In genomic region chr11:74948546-74948897, GRCh38 we compare ENCODE assay signal across 1 cellular context.
TF ChIP-seq lines count a peak whose summit lies in the region.

No MANE protein-coding gene starts in this region.

TF ChIP-seq in IMR-90, 13 proteins besides CTCF, POLR2A, EP300 and RAD21 (continued from another document):
- TF ChIP-seq RFX5 (IDR thresholded peaks at IDR 0.05; ENCODE audit: low read depth, low read length) (no peak), SMC3 (IDR thresholded peaks at IDR 0.05; ENCODE audit: low read depth, low read length) (no peak), MAZ (IDR thresholded peaks at IDR 0.05; ENCODE audit: borderline replicate concordance, low read depth, low read length) (no peak), RCOR1 (IDR thresholded peaks at IDR 0.05; ENCODE audit: insufficient replicate concordance, low read length) (no peak), NFE2L2 (IDR thresholded peaks at IDR 0.05; ENCODE audit: low read depth, low read length) (no peak), USF2 (IDR thresholded peaks at IDR 0.05; ENCODE audit: low read depth, low read length) (no peak)
